13 cellular contexts compared by ENCODE assay signal in the genomic region with DNA sequence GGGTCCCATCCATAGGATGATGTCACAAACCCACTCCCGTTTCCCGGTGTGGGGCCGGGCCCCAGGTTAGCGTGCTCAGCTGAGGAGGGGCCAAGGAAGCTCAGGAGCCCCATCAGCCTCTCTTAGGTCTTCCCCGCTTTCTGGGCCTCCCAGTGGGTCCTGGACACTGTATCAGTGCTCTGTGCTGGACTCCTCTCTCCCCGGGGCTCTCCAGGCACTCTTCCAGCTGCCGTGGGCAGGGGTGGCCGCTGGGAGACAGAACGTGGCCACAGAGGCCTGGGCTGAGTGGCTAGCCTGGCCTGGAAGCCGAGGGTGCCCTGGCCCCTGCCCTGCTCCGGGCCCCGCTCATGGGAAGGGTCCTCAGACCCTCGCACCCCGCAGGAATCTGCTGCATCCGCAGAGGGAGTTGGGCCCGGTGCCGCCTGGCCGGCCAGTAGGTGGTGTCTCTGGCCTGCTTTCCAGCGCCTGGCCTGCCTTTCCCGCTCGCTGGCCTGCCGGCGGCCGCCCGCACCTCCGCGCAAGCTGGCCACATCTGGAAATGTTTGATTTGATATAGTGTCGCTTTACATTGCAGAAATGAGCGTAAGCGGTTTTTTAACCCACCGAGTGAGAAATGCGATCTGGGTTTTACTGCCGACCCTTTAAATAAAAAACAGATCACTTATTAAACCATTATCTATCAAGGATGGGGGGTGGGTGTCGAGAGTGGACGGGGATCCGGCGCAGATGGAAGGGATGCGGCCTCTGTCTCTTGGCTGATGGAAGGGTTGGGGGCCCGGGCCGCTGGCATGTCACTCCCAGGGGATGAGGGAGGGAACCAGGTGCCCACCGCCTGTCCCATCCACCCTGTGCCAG.
DNase-seq lines count a peak whose midpoint lies in the region; ATAC-seq, FAIRE-seq and TF ChIP-seq lines count a peak whose summit lies in the region.
"Had no signal": no experiment of that assay in that cellular context is flagged by ENCODE, and none has a peak within 500 bp of the region (broad histone marks: within the 10 kb centered on the region; RNA-seq: fewer than 3 reads in every experiment).

No MANE protein-coding gene starts in this region.

- CTCF ChIA-PET in HepG2 (lab: Yijun Ruan, JAX; ENCODE audit: low intra/inter-chr PET ratio, low total read pairs) = interaction anchor here (1.1 kb wide), 1 partner anchor 549 kb away, joined by 3 read pairs; no protein-coding TSS in a partner anchor

- H3K79me2 ChIP-seq in HepG2 (ENCODE audit: insufficient read depth, low read length) = no peaks in the 10 kb centered on the region
- H3K79me2 ChIP-seq in hepatocyte = no peaks in the 10 kb centered on the region

- no peak overlapping the region for H3K27ac ChIP-seq in HepG2 (ENCODE audit: extremely low read length, insufficient read depth, low read length)
- no peak overlapping the region for H3K27ac ChIP-seq in hepatocyte
- H3K27ac ChIP-seq: neural progenitor cell, SJCRH30 had no signal

- H3K4me2 ChIP-seq in HepG2 (ENCODE audit: low read depth, low read length) (no peak overlapping the region), hepatocyte (no peak overlapping the region)
- H3K4me2 ChIP-seq: neural progenitor cell had no signal

- peak; percentile 63 for TF ChIP-seq RAD21 in HepG2 (CRISPR knock-in tag; IDR thresholded peaks at IDR 0.05)

- TF ChIP-seq EP300 in HepG2 (IDR thresholded peaks at IDR 0.05; ENCODE audit: low read depth in 2 of 2, low read length in 2 of 2) = no peak
- no peak for TF ChIP-seq EP300 in HepG2 (CRISPR knock-in tag; IDR thresholded peaks at IDR 0.05; ENCODE audit: borderline replicate concordance)

- peak; percentile 78 for ATAC-seq in HepG2
- ATAC-seq in GM21367 (IDR thresholded peaks at IDR 0.05; ENCODE audit: unreplicated experiment) = no peak

- in situ Hi-C loops in HepG2 (cut with HindIII; ENCODE audit: extremely low pct_ligation_motif_present, low pct_unique_long_range_greater_than_20kb) = no loop called here

- DNase-seq in HuH-7.5 (ENCODE audit: low spot score) (peak; percentile 44), bronchial epithelial cell (ENCODE audit: low read depth) (no peak), HepG2 (ENCODE audit: low spot score) (no peak), superior temporal gyrus (ENCODE audit: extremely low spot score) (peak; percentile 49), 8988T (no peak), hepatocyte (ENCODE audit: low spot score) (no peak), KG1 (lab: John Stamatoyannopoulos, UW) (no peak)
- DNase-seq: activated naive CD4-positive, alpha-beta T cell treated with Interleukin-2 at 50 U/mL for 16 hours; effector CD8-positive, alpha-beta T cell; NCI-H2029 had no signal

- H3K4me1 ChIP-seq in HepG2 (ENCODE audit: insufficient read depth, low read length) (no peaks in the 10 kb centered on the region), hepatocyte (ENCODE audit: insufficient read depth) (no peaks in the 10 kb centered on the region)
- H3K4me1 ChIP-seq: neural progenitor cell, SJCRH30 had no signal

- no peak overlapping the region for H3K4me3 ChIP-seq in bronchial epithelial cell (ENCODE audit: low read depth, low read length)
- H3K4me3 ChIP-seq in HepG2 (replicated peaks in 1 of 3; ENCODE audit: insufficient read depth in 1 of 3, low read depth in 2 of 3, low read length in 3 of 3) = no peak overlapping the region
- H3K4me3 ChIP-seq in hepatocyte = no peak overlapping the region
- H3K4me3 ChIP-seq: neural progenitor cell, SJCRH30 had no signal

- no peak overlapping the region for H3K9ac ChIP-seq in HepG2 (ENCODE audit: insufficient read depth, low read depth, low read length)
- H3K9ac ChIP-seq: neural progenitor cell had no signal

- POLR2A ChIA-PET in HepG2 (lab: Yijun Ruan, JAX) = no interaction called here

- FAIRE-seq in bronchial epithelial cell (lab: Jason Lieb, UNC) (no peak), HepG2 (lab: Jason Lieb, UNC) (no peak)

- H3K9me3 ChIP-seq in HepG2 (ENCODE audit: low read length) (peaks cover 8% of the 10 kb centered on the region), hepatocyte (ENCODE audit: low read depth) (no peaks in the 10 kb centered on the region)

- H4K20me1 ChIP-seq in HepG2 (ENCODE audit: insufficient read depth, low read length) (0 out of 2 replicates have a peak, but pooled peaks cover 4% of the 10 kb centered on the region), hepatocyte (ENCODE audit: insufficient read depth, poor library complexity, severe bottlenecking) (no peaks in the 10 kb centered on the region)

- no peaks in the 10 kb centered on the region for H3K9me2 ChIP-seq in hepatocyte (replicated peaks; ENCODE audit: insufficient read depth)

- no peak for TF ChIP-seq POLR2A in HepG2 (IDR thresholded peaks at IDR 0.05; ENCODE audit: insufficient read depth in 1 of 2, low read depth in 2 of 2, low read length in 2 of 2)

- intact Hi-C loops in HepG2 (cut with micrococcal nuclease; ENCODE audit: unreplicated experiment) = loop anchor here (10.0 kb wide), 1 partner anchor 549 kb away; no protein-coding TSS in a partner anchor

- H3K36me3 ChIP-seq in bronchial epithelial cell (ENCODE audit: control insufficient read depth, insufficient read depth, low read length) = no peaks in the 10 kb centered on the region
- H3K36me3 ChIP-seq in HepG2 (replicated peaks in 1 of 2; ENCODE audit: control insufficient read depth in 1 of 2, insufficient read depth in 2 of 2, low read length in 2 of 2) = no peaks in the 10 kb centered on the region
- H3K36me3 ChIP-seq in hepatocyte (replicated peaks; ENCODE audit: insufficient read depth, low read depth) = no peaks in the 10 kb centered on the region
- H3K36me3 ChIP-seq: neural progenitor cell, SJCRH30 had no signal

- H2AFZ ChIP-seq in HepG2 (ENCODE audit: low read length) = no peak overlapping the region
- H2AFZ ChIP-seq in hepatocyte = no peak overlapping the region
- H2AFZ ChIP-seq: neural progenitor cell had no signal

- 10% methylated on average over 27 of the region's 41 CpGs for WGBS in HepG2 (ENCODE audit: low lambda C conversion rate)
- WGBS in hepatocyte (ENCODE audit: low lambda C conversion rate, missing lambda C conversion rate) = 87% methylated on average over 39 of the region's 41 CpGs

- TF ChIP-seq CTCF in bronchial epithelial cell (IDR thresholded peaks at IDR 0.05; ENCODE audit: insufficient read depth, low read length, severe bottlenecking) (peak; percentile 12), HepG2 (CRISPR knock-in tag; IDR thresholded peaks at IDR 0.05) (peak; percentile 80), hepatocyte (IDR thresholded peaks at IDR 0.05; ENCODE audit: poor library complexity) (no peak)

- H3K27me3 ChIP-seq in bronchial epithelial cell (ENCODE audit: control insufficient read depth, insufficient read depth, low read length) = no peaks in the 10 kb centered on the region
- peaks cover 38 to 71% of the 10 kb centered on the region in 2 experiments for H3K27me3 ChIP-seq in HepG2 (ENCODE audit: control insufficient read depth in 1 of 2, insufficient read depth in 2 of 2, low read length in 2 of 2)
- no peaks in the 10 kb centered on the region for H3K27me3 ChIP-seq in hepatocyte
- H3K27me3 ChIP-seq: neural progenitor cell had no signal

- no TSS peak for BruUV-seq in HepG2 (replicated peaks; lab: Mats Ljungman, UMichigan)

TF ChIP-seq in HepG2, 621 proteins besides CTCF, POLR2A, EP300 and RAD21 (continues in another document):
- TF ChIP-seq ZNF326 (CRISPR knock-in tag; IDR thresholded peaks at IDR 0.05; ENCODE audit: borderline replicate concordance) = no peak
- TF ChIP-seq, protein P1, sequence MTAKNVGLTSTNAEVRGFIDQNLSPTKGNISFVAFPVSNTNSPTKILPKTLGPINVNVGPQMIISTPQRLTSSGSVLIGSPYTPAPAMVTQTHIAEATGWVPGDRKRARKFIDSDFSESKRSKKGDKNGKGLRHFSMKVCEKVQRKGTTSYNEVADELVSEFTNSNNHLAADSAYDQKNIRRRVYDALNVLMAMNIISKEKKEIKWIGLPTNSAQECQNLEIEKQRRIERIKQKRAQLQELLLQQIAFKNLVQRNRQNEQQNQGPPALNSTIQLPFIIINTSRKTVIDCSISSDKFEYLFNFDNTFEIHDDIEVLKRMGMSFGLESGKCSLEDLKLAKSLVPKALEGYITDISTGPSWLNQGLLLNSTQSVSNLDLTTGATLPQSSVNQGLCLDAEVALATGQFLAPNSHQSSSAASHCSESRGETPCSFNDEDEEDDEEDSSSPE (CRISPR knock-in tag; IDR thresholded peaks at IDR 0.05) = 0 out of 2 replicates have a peak, but pooled peaks have one; percentile 27
- no peak for TF ChIP-seq LCORL (IDR thresholded peaks at IDR 0.05)
- TF ChIP-seq LCORL (CRISPR knock-in tag; IDR thresholded peaks at IDR 0.05) = no peak
- TF ChIP-seq, protein P2, sequence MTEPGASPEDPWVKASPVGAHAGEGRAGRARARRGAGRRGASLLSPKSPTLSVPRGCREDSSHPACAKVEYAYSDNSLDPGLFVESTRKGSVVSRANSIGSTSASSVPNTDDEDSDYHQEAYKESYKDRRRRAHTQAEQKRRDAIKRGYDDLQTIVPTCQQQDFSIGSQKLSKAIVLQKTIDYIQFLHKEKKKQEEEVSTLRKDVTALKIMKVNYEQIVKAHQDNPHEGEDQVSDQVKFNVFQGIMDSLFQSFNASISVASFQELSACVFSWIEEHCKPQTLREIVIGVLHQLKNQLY (CRISPR knock-in tag; IDR thresholded peaks at IDR 0.05) = no peak
- no peak for TF ChIP-seq SNAPC2 (CRISPR knock-in tag; IDR thresholded peaks at IDR 0.05)
- no peak for TF ChIP-seq ZSCAN20 (CRISPR knock-in tag; IDR thresholded peaks at IDR 0.05; ENCODE audit: borderline replicate concordance)
- TF ChIP-seq ZNF256 (CRISPR knock-in tag; conservative IDR thresholded peaks at IDR 0.05) = no peak
- TF ChIP-seq ZNF772 (CRISPR knock-in tag; IDR thresholded peaks at IDR 0.05) = no peak
- TF ChIP-seq FOSL2 (CRISPR knock-in tag; IDR thresholded peaks at IDR 0.05) = no peak
- no peak for TF ChIP-seq NFYC (CRISPR knock-in tag; IDR thresholded peaks at IDR 0.05)
- TF ChIP-seq EZH2 (conservative IDR thresholded peaks at IDR 0.05; ENCODE audit: low read depth, low read length) = peak; percentile 71
- peak; percentile 77 for TF ChIP-seq STAG1 (CRISPR knock-in tag; IDR thresholded peaks at IDR 0.05)
- TF ChIP-seq FOXA3 (CRISPR knock-in tag; IDR thresholded peaks at IDR 0.05) = no peak
- TF ChIP-seq, protein P3, sequence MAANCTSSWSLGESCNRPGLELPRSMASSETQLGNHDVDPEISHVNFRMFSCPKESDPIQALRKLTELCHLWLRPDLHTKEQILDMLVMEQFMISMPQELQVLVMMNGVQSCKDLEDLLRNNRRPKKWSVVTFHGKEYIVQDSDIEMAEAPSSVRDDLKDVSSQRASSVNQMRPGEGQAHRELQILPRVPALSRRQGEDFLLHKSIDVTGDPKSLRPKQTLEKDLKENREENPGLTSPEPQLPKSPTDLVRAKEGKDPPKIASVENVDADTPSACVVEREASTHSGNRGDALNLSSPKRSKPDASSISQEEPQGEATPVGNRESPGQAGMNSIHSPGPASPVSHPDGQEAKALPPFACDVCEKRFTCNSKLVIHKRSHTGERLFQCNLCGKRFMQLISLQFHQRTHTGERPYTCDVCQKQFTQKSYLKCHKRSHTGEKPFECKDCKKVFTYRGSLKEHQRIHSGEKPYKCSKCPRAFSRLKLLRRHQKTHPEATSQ (CRISPR knock-in tag; IDR thresholded peaks at IDR 0.05; ENCODE audit: borderline replicate concordance) = no peak

Comparison
In these comparisons a context has a peak if more than half of its experiments do, and no peak if none do; other contexts are left out.
1. DNase-seq: peak in HuH-7.5 (single experiment) and superior temporal gyrus (single experiment); none in bronchial epithelial cell (single experiment), HepG2 (single experiment), 8988T (single experiment), hepatocyte (single experiment) and KG1 (single experiment).